2 cellular contexts compared by ENCODE assay signal in genomic region chr13:80348750-80349149, GRCh38.
TF ChIP-seq lines count a peak whose summit lies in the region.

No MANE protein-coding gene starts in this region.

TF ChIP-seq in GM23338, 12 proteins besides CTCF, POLR2A, EP300 and RAD21:
- TF ChIP-seq POLR2AphosphoS5 (IDR thresholded peaks at IDR 0.05; ENCODE audit: low read depth) (no peak), NANOG (IDR thresholded peaks at IDR 0.05; ENCODE audit: borderline replicate concordance) (no peak), ZNF462 (CRISPR knock-in tag; IDR thresholded peaks at IDR 0.05) (no peak), EZH2phosphoT487 (IDR thresholded peaks at IDR 0.05; ENCODE audit: unreplicated experiment) (no peak), JUNB (IDR thresholded peaks at IDR 0.05; ENCODE audit: unreplicated experiment) (no peak), EZH2 (IDR thresholded peaks at IDR 0.05; ENCODE audit: low read depth, unreplicated experiment) (no peak), CREB1 (CRISPR knock-in tag; IDR thresholded peaks at IDR 0.05; ENCODE audit: low read depth) (no peak)
TF ChIP-seq in GM23338: peak in this region for 0.

TF ChIP-seq in GM12878, 131 proteins besides CTCF, POLR2A, EP300 and RAD21:
- TF ChIP-seq ZNF384 (IDR thresholded peaks at IDR 0.05; ENCODE audit: borderline replicate concordance, low read depth, low read length) = peak; percentile 80
- TF ChIP-seq ATF7 (IDR thresholded peaks at IDR 0.05; ENCODE audit: low read depth) = peak; percentile 55; the same call in 1 of the 2 replicates
- no peak for TF ChIP-seq ZNF622 (IDR thresholded peaks at IDR 0.05)
- peak; percentile 54 for TF ChIP-seq CUX1 (IDR thresholded peaks at IDR 0.05; ENCODE audit: insufficient replicate concordance, low read depth, low read length)
- TF ChIP-seq GABPA (IDR thresholded peaks at IDR 0.05; ENCODE audit: low read depth) = no peak
- no peak for TF ChIP-seq SMARCA5 (IDR thresholded peaks at IDR 0.05)
- 0 out of 2 replicates have a peak, but pooled peaks have one; percentile 12 for TF ChIP-seq HDGF (IDR thresholded peaks at IDR 0.05)
- no peak for TF ChIP-seq SMAD1 (IDR thresholded peaks at IDR 0.05; ENCODE audit: low read depth, partially characterized antibody)
- TF ChIP-seq IKZF1 (conservative IDR thresholded peaks at IDR 0.05) = 0 out of 2 replicates have a peak, but pooled peaks have one; percentile 26
- TF ChIP-seq IRF4 (IDR thresholded peaks at IDR 0.05; ENCODE audit: low read depth, low read length) = no peak
- 0 out of 2 replicates have a peak, but pooled peaks have one; percentile 18 for TF ChIP-seq ZNF207 (IDR thresholded peaks at IDR 0.05; ENCODE audit: borderline replicate concordance)
- TF ChIP-seq MLLT1 (IDR thresholded peaks at IDR 0.05) = peak; percentile 50; the same call in 1 of the 2 replicates
- TF ChIP-seq MEF2B (IDR thresholded peaks at IDR 0.05; ENCODE audit: partially characterized antibody, poor library complexity, severe bottlenecking) = peak; percentile 44
- peak; percentile 67 for TF ChIP-seq NBN (IDR thresholded peaks at IDR 0.05)
- peak; percentile 27 to 39; a peak in 2 of 4 replicates for TF ChIP-seq IKZF2 (IDR thresholded peaks at IDR 0.05)
- 0 out of 2 replicates have a peak, but pooled peaks have one; percentile 40 for TF ChIP-seq YBX1 (IDR thresholded peaks at IDR 0.05)
- TF ChIP-seq RELB (IDR thresholded peaks at IDR 0.05; ENCODE audit: low read depth) = peak; percentile 37; the same call in 1 of the 2 replicates
- TF ChIP-seq MTA2 (IDR thresholded peaks at IDR 0.05; ENCODE audit: low read depth) = peak; percentile 78; the same call in 1 of the 2 replicates
